ENCODE assay signal across 26 cellular contexts in the genomic region with DNA sequence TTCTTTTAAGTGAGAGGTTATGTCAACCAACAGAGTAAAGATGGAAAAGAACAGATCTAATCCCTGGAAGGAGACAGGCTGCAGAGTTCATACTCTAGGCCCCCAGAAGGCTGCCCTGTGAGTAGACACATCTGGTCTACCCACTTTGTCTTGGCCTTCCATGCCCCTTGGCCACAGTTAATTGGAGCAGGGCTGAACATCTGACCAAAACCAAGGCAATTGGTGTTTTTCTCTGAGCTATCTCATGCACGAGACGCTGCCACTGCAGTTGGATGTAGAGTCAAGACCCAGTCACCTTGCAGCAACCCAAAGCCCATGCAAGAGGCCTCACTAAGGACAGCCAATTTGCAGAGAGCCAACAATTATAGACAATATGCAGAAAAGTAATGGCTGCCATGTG. TPM values are rescaled to one million over a fixed set of nuclear protein-coding genes. Genes with fewer than 3 reads are reported as not detected.
DNase-seq lines count a peak whose midpoint lies in the region; ATAC-seq, FAIRE-seq and TF ChIP-seq lines count a peak whose summit lies in the region.
"Had no signal": no experiment of that assay in that cellular context is flagged by ENCODE, and none has a peak within 500 bp of the region (broad histone marks: within the 10 kb centered on the region; RNA-seq: fewer than 3 reads in every experiment).

No MANE protein-coding gene starts in this region.

- POLR2A ChIA-PET in A549 (lab: Yijun Ruan, JAX) (interaction anchor here (1.3 kb wide), 1 partner anchor 9 kb away, joined by 5 read pairs; the partner anchor contains the start of gene MYOF), Panc1 (lab: Charles Lee) (no interaction called here)

- no peaks in the 10 kb centered on the region; the same call in 1 of the 2 replicates for H3K36me3 ChIP-seq in Panc1 (ENCODE audit: control insufficient read depth, insufficient read depth, low read length)
- H3K36me3 ChIP-seq in fibroblast of lung (ENCODE audit: control insufficient read depth, insufficient read depth, low read length) = peaks cover 12% of the 10 kb centered on the region
- peaks cover 59% of the 10 kb centered on the region for H3K36me3 ChIP-seq in skeletal muscle satellite cell (ENCODE audit: insufficient read depth, low read length)
- H3K36me3 ChIP-seq in ovary = no peaks in the 10 kb centered on the region

- TF ChIP-seq RAD21 in A549 (conservative IDR thresholded peaks at IDR 0.05 in 1 of 2, IDR thresholded peaks at IDR 0.05 in 1 of 2) = no peak

- BruUV-seq in Panc1 (replicated peaks; lab: Mats Ljungman, UMichigan) = no TSS peak

- H3K27ac ChIP-seq in A549 (peak overlapping the region; percentile 92 to 93), Panc1 (ENCODE audit: low read length) (peak overlapping the region; percentile 100), fibroblast of lung (ENCODE audit: insufficient read depth, low read length) (peak overlapping the region; percentile 93), ovary (no peak overlapping the region)
- H3K27ac ChIP-seq: psoas muscle had no signal

- no peak for FAIRE-seq in A549 (lab: Jason Lieb, UNC)
- FAIRE-seq: HTR-8/SVneo, small intestine had no signal

- peaks cover 77% of the 10 kb centered on the region for H3K79me2 ChIP-seq in fibroblast of lung (ENCODE audit: control insufficient read depth, insufficient read depth, low read length)

- DNase-seq in A549 (ENCODE audit: low read depth in 1 of 2, low spot score in 1 of 2) = no peak
- no peak for DNase-seq in Panc1 (ENCODE audit: low read depth, low spot score)
- DNase-seq in fibroblast of lung (ENCODE audit: low read depth in 2 of 2) = no peak
- no peak for DNase-seq in ovary
- DNase-seq in activated naive CD4-positive, alpha-beta T cell (lab: John Stamatoyannopoulos, UW) = no peak
- no peak for DNase-seq in stimulated activated CD4-positive, alpha-beta T cell treated with anti-CD3 and anti-CD28 coated beads, Interleukin-2, amount 100 ng/mL, for 24 hours
- DNase-seq in NCI-H1048 (lab: John Stamatoyannopoulos, UW) = no peak
- DNase-seq: 8988T; activated gamma-delta T cell treated with Interleukin-2 at 50 U/mL for 16 hours; brain microvascular endothelial cell; DMS79; effector CD8-positive, alpha-beta T cell; GF-D8; KG1; left ventricle myocardium superior; mucosa of descending colon; NCI-H146; NCI-H2171; NCI-H524; psoas muscle; SK-N-SH; small intestine; T-helper 17 cell had no signal

- TF ChIP-seq EP300 in A549 (IDR thresholded peaks at IDR 0.05) = no peak
- TF ChIP-seq EP300 in ovary (IDR thresholded peaks at IDR 0.05) = no peak

- H2AFZ ChIP-seq in fibroblast of lung (ENCODE audit: low read length) = no peak overlapping the region

- no peak for ATAC-seq in A549
- no peak for ATAC-seq in Panc1
- ATAC-seq: esophagus mucosa, left ventricle myocardium superior, mucosa of descending colon, psoas muscle, T-helper 17 cell had no signal

- TF ChIP-seq POLR2A in A549 (IDR thresholded peaks at IDR 0.05; ENCODE audit: low read length) (no peak), ovary (IDR thresholded peaks at IDR 0.05) (no peak)

- H3K4me3 ChIP-seq in A549 = no peak overlapping the region
- no peak overlapping the region for H3K4me3 ChIP-seq in Panc1 (ENCODE audit: low read depth in 2 of 2, low read length in 2 of 2)
- no peak overlapping the region for H3K4me3 ChIP-seq in fibroblast of lung (replicated peaks in 1 of 4; ENCODE audit: control extremely low read depth in 1 of 4, insufficient read depth in 1 of 4, low read depth in 3 of 4, low read length in 4 of 4)
- no peak overlapping the region for H3K4me3 ChIP-seq in skeletal muscle satellite cell (ENCODE audit: low read length)
- H3K4me3 ChIP-seq in ovary = no peak overlapping the region
- H3K4me3 ChIP-seq: mucosa of descending colon, psoas muscle had no signal

- no peak for TF ChIP-seq CTCF in A549 (IDR thresholded peaks at IDR 0.05)
- no peak for TF ChIP-seq CTCF in Panc1 (IDR thresholded peaks at IDR 0.05)
- no peak for TF ChIP-seq CTCF in fibroblast of lung (conservative IDR thresholded peaks at IDR 0.05 in 1 of 2, IDR thresholded peaks at IDR 0.05 in 1 of 2; ENCODE audit: low read depth in 1 of 2, low read length in 2 of 2)
- no peak for TF ChIP-seq CTCF in ovary (IDR thresholded peaks at IDR 0.05)

- no peaks in the 10 kb centered on the region for H3K27me3 ChIP-seq in Panc1 (ENCODE audit: control insufficient read depth, insufficient read depth, low read length)
- no peaks in the 10 kb centered on the region for H3K27me3 ChIP-seq in fibroblast of lung (ENCODE audit: control insufficient read depth, insufficient read depth, low read length)
- H3K27me3 ChIP-seq in skeletal muscle satellite cell (ENCODE audit: control insufficient read depth, insufficient read depth, low read length) = no peaks in the 10 kb centered on the region
- no peaks in the 10 kb centered on the region for H3K27me3 ChIP-seq in ovary
- H3K27me3 ChIP-seq: brain microvascular endothelial cell had no signal

- CTCF ChIA-PET in A549 (lab: Yijun Ruan, JAX) = interaction anchor here (1.0 to 41.4 kb wide), 7 partner anchors 9 to 91 kb away, joined by 3 to 924 read pairs (median 11); partner anchors contain the start of gene MYOF
- CTCF ChIA-PET in Panc1 (lab: Charles Lee) = interaction anchor here (1.0 kb wide), 1 partner anchor 9 kb away, joined by 4 read pairs; the partner anchor contains the start of gene MYOF

- H3K4me1 ChIP-seq in A549 (peaks cover 96% of the 10 kb centered on the region), Panc1 (ENCODE audit: control insufficient read depth, insufficient read depth, low read length) (peaks cover 95% of the 10 kb centered on the region), fibroblast of lung (ENCODE audit: control insufficient read depth, extremely low read depth, insufficient read depth, low read length) (peaks cover 60% of the 10 kb centered on the region), skeletal muscle satellite cell (ENCODE audit: control insufficient read depth, insufficient read depth, low read length) (peaks cover 83% of the 10 kb centered on the region), ovary (ENCODE audit: insufficient read depth) (no peaks in the 10 kb centered on the region)

- H4K20me1 ChIP-seq in fibroblast of lung (ENCODE audit: control insufficient read depth, extremely low read depth, insufficient read depth, low read length) = no peaks in the 10 kb centered on the region

- H3K9me3 ChIP-seq in A549 (peaks cover 7% of the 10 kb centered on the region; the same call in 1 of the 3 replicates), Panc1 (ENCODE audit: control insufficient read depth, insufficient read depth, low read depth, low read length) (peaks cover 4% of the 10 kb centered on the region; the same call in 1 of the 2 replicates), fibroblast of lung (ENCODE audit: control insufficient read depth, insufficient read depth, low read depth, low read length) (no peaks in the 10 kb centered on the region), skeletal muscle satellite cell (replicated peaks; ENCODE audit: low read length) (no peaks in the 10 kb centered on the region), ovary (no peaks in the 10 kb centered on the region)
- H3K9me3 ChIP-seq: mucosa of descending colon, psoas muscle, SK-N-SH had no signal

- in situ Hi-C loops in Panc1 (cut with HindIII; ENCODE audit: low pct_unique_long_range_greater_than_20kb, low sequenced_read_pairs) = no loop called here

- no peak overlapping the region for H3K9ac ChIP-seq in fibroblast of lung (ENCODE audit: insufficient read depth, low read length)
- H3K9ac ChIP-seq in skeletal muscle satellite cell (ENCODE audit: low read depth, low read length) = no peak overlapping the region
- H3K9ac ChIP-seq: SK-N-SH had no signal

- 97% methylated on average over 2 of the region's 2 CpGs for WGBS in A549 (ENCODE audit: missing lambda C conversion rate)
- 93 to 98% (median 93%) methylated on average over 2 of the region's 2 CpGs for WGBS in ovary, 3 donors

- H3K4me2 ChIP-seq in A549 (peak overlapping the region; percentile 70), fibroblast of lung (ENCODE audit: extremely low read depth, insufficient read depth, low read length) (no peak overlapping the region), skeletal muscle satellite cell (ENCODE audit: low read length) (peak overlapping the region; percentile 10)

- intact Hi-C loops in Panc1 (cut with micrococcal nuclease; ENCODE audit: unreplicated experiment) (no loop called here), ovary (cut with DNase I) (no loop called here)

TF ChIP-seq in A549, 52 proteins besides CTCF, POLR2A, EP300 and RAD21 (continues in another document):
- TF ChIP-seq HEYL (CRISPR knock-in tag; IDR thresholded peaks at IDR 0.05) = no peak

RNA-seq across cellular contexts. Expression of gene MYOF, which starts 9.0 kb away (rescaled TPM):
- polyA plus RNA-seq in A549 (2011; rRNA removed) = 229 and 265 TPM in 2 replicates
- 117 TPM in 2 replicates for polyA plus RNA-seq in A549 (2012; cell fraction: cytosol; rRNA removed)
- polyA plus RNA-seq in A549 (2012; cell fraction: nucleus; rRNA removed) = 127 and 200 TPM in 2 replicates
- 190 to 217 TPM (median 191 TPM) in 3 replicates for polyA plus RNA-seq in A549 (2017; fragmentation: RNase III; extraction: RNeasy Plus Mini Kit Qiagen cat#74134 plus additional on column Dnase treatment)
- 195 and 221 TPM in 2 replicates for polyA minus RNA-seq in A549 (2011; rRNA and poly(A)+ RNA removed)
- 376 TPM for total RNA-seq in Panc1 (2021; ENCODE audit: unreplicated experiment)
- 187 TPM for polyA plus RNA-seq in Panc1 (2012; ENCODE audit: insufficient read length)
- total RNA-seq in fibroblast of lung = 161 and 298 TPM in 2 replicates
- 215 and 314 TPM in 2 replicates for polyA plus RNA-seq in fibroblast of lung
- polyA plus RNA-seq in fibroblast of lung (2012) = 184 and 340 TPM in 2 replicates
- 121 and 188 TPM in 2 replicates for polyA minus RNA-seq in fibroblast of lung (ENCODE audit: low replicate concordance)
- 168 and 212 TPM in 2 replicates for total RNA-seq in skeletal muscle satellite cell (2012; rRNA removed)
- total RNA-seq in ovary = 10 to 100 TPM; 14.9 to 78.4 (median 45.7) TPM
- 10 to 100 TPM in 1 of 2 donors, 1 to 10 TPM in 1; 7.9 to 89.0 TPM for polyA plus RNA-seq in ovary

RNA-seq across cellular contexts. Expression of gene CEP55, which starts 23.3 kb away (rescaled TPM):
- polyA plus RNA-seq in A549 (2011; rRNA removed) (63.5 and 87.0 TPM in 2 replicates), A549 (2017; fragmentation: RNase III; extraction: RNeasy Plus Mini Kit Qiagen cat#74134 plus additional on column Dnase treatment) (51.2 to 57.9 TPM (median 52.4 TPM) in 3 replicates), fibroblast of lung (16.1 and 51.6 TPM in 2 replicates), ovary (1 to 10 TPM in 1 of 2 donors, under 1 TPM in 1; 0.29 to 1.3 TPM)
- polyA plus RNA-seq in A549 (2012; cell fraction: cytosol; rRNA removed) = 24.7 and 26.7 TPM in 2 replicates
- 12.1 and 18.0 TPM in 2 replicates for polyA plus RNA-seq in A549 (2012; cell fraction: nucleus; rRNA removed)
- polyA minus RNA-seq in A549 (2011; rRNA and poly(A)+ RNA removed) = 12.0 and 13.0 TPM in 2 replicates
- total RNA-seq in Panc1 (2021; ENCODE audit: unreplicated experiment) (96.4 TPM), fibroblast of lung (2.1 and 19.0 TPM in 2 replicates), ovary (1 to 10 TPM in 1 of 7 donors, under 1 TPM in 4, not detected in 2; 0.12 to 2.0 (median 0.33) TPM)
- 29.0 TPM for polyA plus RNA-seq in Panc1 (2012; ENCODE audit: insufficient read length)
- 10.1 and 35.8 TPM in 2 replicates for polyA plus RNA-seq in fibroblast of lung (2012)
- 2.0 and 2.1 TPM in 2 replicates for polyA minus RNA-seq in fibroblast of lung (ENCODE audit: low replicate concordance)
- total RNA-seq in skeletal muscle satellite cell (2012; rRNA removed) = 21.5 and 29.3 TPM in 2 replicates

Comparison
In these comparisons a context has a peak if more than half of its experiments do, and no peak if none do; other contexts are left out.
1. H3K27ac ChIP-seq: peak in A549 (2 of 2), Panc1 (single experiment) and fibroblast of lung (single experiment); none in ovary (0 of 2).